Comparison of ENCODE assay signal across 11 cellular contexts in genomic region chr3:195893121-195893449, GRCh38. TPM values are rescaled to one million over a fixed set of nuclear protein-coding genes. Genes with fewer than 3 reads are reported as not detected.
DNase-seq lines count a peak whose midpoint lies in the region; ATAC-seq and TF ChIP-seq lines count a peak whose summit lies in the region.
"Had no signal": no experiment of that assay in that cellular context is flagged by ENCODE, and none has a peak within 500 bp of the region (broad histone marks: within the 10 kb centered on the region; RNA-seq: fewer than 3 reads in every experiment).

No MANE protein-coding gene starts in this region.

- H3K36me3 ChIP-seq in esophagus muscularis mucosa: peaks cover 0 to 5% (median under 1%) of the 10 kb centered on the region in 4 donors
- H3K36me3 ChIP-seq in vagina: peaks cover 0 to 5% of the 10 kb centered on the region in 2 donors
- peaks cover 0 to 2% of the 10 kb centered on the region in 2 donors for H3K36me3 ChIP-seq in adrenal gland (replicated peaks in 1 of 2)

- H3K4me1 ChIP-seq in esophagus muscularis mucosa (peaks cover 67 to 88% (median 87%) of the 10 kb centered on the region in 4 donors), vagina (peaks cover 56% of the 10 kb centered on the region), adrenal gland (replicated peaks in 1 of 2) (peaks cover 24 to 46% of the 10 kb centered on the region in 2 donors)

- peak overlapping the region; percentile 31 for H3K27ac Mint-ChIP-seq in activated CD4-positive, alpha-beta T cell treated with anti-CD3 and anti-CD28 coated beads, Interleukin-2, amount 10 ng/mL, durations not matched to agents 7 days and 5 days
- no peak overlapping the region for H3K27ac Mint-ChIP-seq in neural crest cell (ENCODE audit: unreplicated experiment)

- no peak for DNase-seq in activated CD4-positive, alpha-beta T cell treated with anti-CD3 and anti-CD28 coated beads, Interleukin-2, amount 10 ng/mL, durations not matched to agents 7 days and 5 days
- DNase-seq in activated CD4-positive, alpha-beta T cell treated with anti-CD3 and anti-CD28 coated beads for 48 hours: no peak
- no peak for DNase-seq in esophagus muscularis mucosa (ENCODE audit: extremely low spot score)
- DNase-seq in neural crest cell (ENCODE audit: low read depth, low spot score): no peak
- DNase-seq in vagina (ENCODE audit: extremely low spot score in 2 of 2): no peak
- no peak for DNase-seq in adrenal gland
- DNase-seq in SHP77 (lab: John Stamatoyannopoulos, UW): no peak
- no peak for DNase-seq in left colon
- DNase-seq: NCI-H510A had no signal

- H3K4me3 ChIP-seq in esophagus muscularis mucosa: peak overlapping the region; percentile 44 to 57 (median 50)
- H3K4me3 ChIP-seq in vagina: peak overlapping the region; percentile 28 to 29
- no peak overlapping the region for H3K4me3 ChIP-seq in adrenal gland
- H3K4me3 ChIP-seq: A549 had no signal

- TF ChIP-seq POLR2A in esophagus muscularis mucosa (IDR thresholded peaks at IDR 0.05; ENCODE audit: low read depth): no peak
- TF ChIP-seq POLR2A in vagina (IDR thresholded peaks at IDR 0.05): no peak
- TF ChIP-seq POLR2A in adrenal gland (IDR thresholded peaks at IDR 0.05): peak in 1 of 2 donors; percentile 4

- intact Hi-C loops in esophagus muscularis mucosa (cut with DNase I): no loop called here
- intact Hi-C loops in vagina (cut with DNase I): no loop called here
- intact Hi-C loops in adrenal gland (cut with DNase I): loop anchor here in 1 of 2 donors (2.0 kb wide), 1 partner anchor 28 kb away; no protein-coding TSS in a partner anchor
- intact Hi-C loops in left colon (cut with DNase I, micrococcal nuclease): no loop called here

- H3K27me3 ChIP-seq in esophagus muscularis mucosa (no peaks in the 10 kb centered on the region), vagina (no peaks in the 10 kb centered on the region), adrenal gland (no peaks in the 10 kb centered on the region)

- H3K27me3 Mint-ChIP-seq in activated CD4-positive, alpha-beta T cell treated with anti-CD3 and anti-CD28 coated beads, Interleukin-2, amount 10 ng/mL, durations not matched to agents 7 days and 5 days: no peaks in the 10 kb centered on the region
- peaks cover 3% of the 10 kb centered on the region for H3K27me3 Mint-ChIP-seq in neural crest cell (ENCODE audit: low read depth)

- H3K4me3 Mint-ChIP-seq in activated CD4-positive, alpha-beta T cell treated with anti-CD3 and anti-CD28 coated beads, Interleukin-2, amount 10 ng/mL, durations not matched to agents 7 days and 5 days: no peak overlapping the region
- H3K4me3 Mint-ChIP-seq in neural crest cell: peak overlapping the region; percentile 27

- WGBS in esophagus muscularis mucosa: 26% methylated on average over 5 of the region's 8 CpGs
- WGBS in adrenal gland, 4 donors: 29 to 60% (median 35%) methylated on average over 2 to 8 of the region's 8 CpGs; no CpG with 5 or more reads in 1 of the 4 donors

- H3K9me3 Mint-ChIP-seq in activated CD4-positive, alpha-beta T cell treated with anti-CD3 and anti-CD28 coated beads, Interleukin-2, amount 10 ng/mL, durations not matched to agents 7 days and 5 days: no peaks in the 10 kb centered on the region
- H3K9me3 Mint-ChIP-seq in neural crest cell: no peaks in the 10 kb centered on the region

- H3K27ac ChIP-seq in esophagus muscularis mucosa (replicated peaks in 1 of 4) (peak overlapping the region; percentile 89 to 95 (median 93)), vagina (peak overlapping the region; percentile 24), adrenal gland (peak overlapping the region in 2 of 5 donors; percentile 26 to 91)
- H3K27ac ChIP-seq: A549, HL-60 had no signal

- H3K9me3 ChIP-seq in esophagus muscularis mucosa: no peaks in the 10 kb centered on the region
- no peaks in the 10 kb centered on the region for H3K9me3 ChIP-seq in vagina
- no peaks in the 10 kb centered on the region for H3K9me3 ChIP-seq in adrenal gland (replicated peaks in 1 of 3)
- H3K9me3 ChIP-seq: A549 had no signal

- TF ChIP-seq CTCF in esophagus muscularis mucosa (IDR thresholded peaks at IDR 0.05) (no peak), neural crest cell (conservative IDR thresholded peaks at IDR 0.05) (no peak), vagina (IDR thresholded peaks at IDR 0.05) (no peak), adrenal gland (IDR thresholded peaks at IDR 0.05) (no peak)

- POLR2A ChIA-PET in activated CD4-positive, alpha-beta T cell treated with anti-CD3 and anti-CD28 coated beads, Interleukin-2, amount 10 ng/mL, durations not matched to agents 7 days and 5 days (lab: Charles Lee): no interaction called here

- ATAC-seq in left colon: no peak
- ATAC-seq: A549 had no signal

- TF ChIP-seq EP300 in esophagus muscularis mucosa (IDR thresholded peaks at IDR 0.05): no peak

- H3K36me3 Mint-ChIP-seq in activated CD4-positive, alpha-beta T cell treated with anti-CD3 and anti-CD28 coated beads, Interleukin-2, amount 10 ng/mL, durations not matched to agents 7 days and 5 days (ENCODE audit: low read depth): peaks cover 11% of the 10 kb centered on the region
- no peaks in the 10 kb centered on the region for H3K36me3 Mint-ChIP-seq in neural crest cell (ENCODE audit: low read depth)

- CTCF ChIA-PET in activated CD4-positive, alpha-beta T cell treated with anti-CD3 and anti-CD28 coated beads, Interleukin-2, amount 10 ng/mL, durations not matched to agents 7 days and 5 days (lab: Charles Lee): interaction anchor here (2.6 to 10.4 kb wide), 3 partner anchors 12 to 34 kb away, joined by 11 to 128 read pairs (median 90); partner anchors contain the start of gene TNK2

- H3K4me1 Mint-ChIP-seq in activated CD4-positive, alpha-beta T cell treated with anti-CD3 and anti-CD28 coated beads, Interleukin-2, amount 10 ng/mL, durations not matched to agents 7 days and 5 days: peaks cover 29% of the 10 kb centered on the region
- H3K4me1 Mint-ChIP-seq in neural crest cell: peaks cover 41% of the 10 kb centered on the region

RNA-seq across cellular contexts. Expression of gene TNK2, which starts 15.3 kb away (rescaled TPM):
- 100 to 1,000 TPM; 121 to 136 TPM for total RNA-seq in activated CD4-positive, alpha-beta T cell treated with anti-CD3 and anti-CD28 coated beads, Interleukin-2, amount 10 ng/mL, durations not matched to agents 7 days and 5 days
- total RNA-seq in esophagus muscularis mucosa: 10 to 100 TPM; 16.4 to 42.3 (median 28.3) TPM
- total RNA-seq in neural crest cell: 46.3 and 54.9 TPM in 2 replicates
- 41.5 TPM for total RNA-seq in vagina
- 10 to 100 TPM in 6 of 8 donors, 1 to 10 TPM in 2; 5.8 to 48.5 (median 24.7) TPM for total RNA-seq in adrenal gland
- 100 to 1,000 TPM in 1 of 3 donors, 10 to 100 TPM in 1, 1 to 10 TPM in 1; 6.1 to 161 (median 65.4) TPM for polyA plus RNA-seq in adrenal gland
- 10 to 100 TPM; 18.3 to 33.9 TPM for total RNA-seq in left colon

Comparison
In these comparisons a context has a peak if more than half of its experiments do, and no peak if none do; other contexts are left out.
1. H3K4me3 ChIP-seq: peak in esophagus muscularis mucosa (4 of 4) and vagina (2 of 2); none in adrenal gland (0 of 4).